Comparison of ENCODE assay signal across 2 cellular contexts in genomic region chr12:50411051-50411660, GRCh38.
TF ChIP-seq lines count a peak whose summit lies in the region.

No MANE protein-coding gene starts in this region.

TF ChIP-seq in endothelial cell of umbilical vein, 7 proteins besides CTCF, POLR2A, EP300 and RAD21:
- TF ChIP-seq MYC (IDR thresholded peaks at IDR 0.05; ENCODE audit: low read depth, low read length) = no peak

TF ChIP-seq in liver, 16 proteins besides CTCF, POLR2A, EP300 and RAD21:
- TF ChIP-seq JUND (IDR thresholded peaks at IDR 0.05) = no peak
- no peak for TF ChIP-seq FOXA2 (IDR thresholded peaks at IDR 0.05)
- no peak for TF ChIP-seq TAF1 (conservative IDR thresholded peaks at IDR 0.05)
- no peak for TF ChIP-seq YY1 (IDR thresholded peaks at IDR 0.05)
- TF ChIP-seq HNF4G (IDR thresholded peaks at IDR 0.05) = no peak
- no peak for TF ChIP-seq ATF3 (IDR thresholded peaks at IDR 0.05)
- TF ChIP-seq MAX (IDR thresholded peaks at IDR 0.05) = no peak
- no peak for TF ChIP-seq EGR1 (IDR thresholded peaks at IDR 0.05; ENCODE audit: low read depth in 2 of 2)
- no peak for TF ChIP-seq GABPA (IDR thresholded peaks at IDR 0.05 in 1 of 2, conservative IDR thresholded peaks at IDR 0.05 in 1 of 2)
- TF ChIP-seq HNF4A (conservative IDR thresholded peaks at IDR 0.05) = peak; percentile 9 to 37
- no peak for TF ChIP-seq REST (IDR thresholded peaks at IDR 0.05)
- TF ChIP-seq SP1 (IDR thresholded peaks at IDR 0.05) = no peak
- no peak for TF ChIP-seq NR2F2 (IDR thresholded peaks at IDR 0.05)
- no peak for TF ChIP-seq ZBTB33 (IDR thresholded peaks at IDR 0.05)
- TF ChIP-seq RXRA (IDR thresholded peaks at IDR 0.05) = peak in 1 of 2 donors; percentile 17
- TF ChIP-seq FOXA1 (IDR thresholded peaks at IDR 0.05) = no peak
